1 cellular context compared by ENCODE assay signal in genomic region chr17:21378553-21378952, GRCh38.
TF ChIP-seq lines count a peak whose summit lies in the region.

No MANE protein-coding gene starts in this region.

TF ChIP-seq in GM23338, 12 proteins besides CTCF, POLR2A, EP300 and RAD21:
- no peak for TF ChIP-seq ZNF462 (CRISPR knock-in tag; IDR thresholded peaks at IDR 0.05)
- no peak for TF ChIP-seq CREB1 (CRISPR knock-in tag; IDR thresholded peaks at IDR 0.05; ENCODE audit: low read depth)
- TF ChIP-seq REST (IDR thresholded peaks at IDR 0.05; ENCODE audit: unreplicated experiment), result no peak
